6 cellular contexts compared by ENCODE assay signal in the genomic region with DNA sequence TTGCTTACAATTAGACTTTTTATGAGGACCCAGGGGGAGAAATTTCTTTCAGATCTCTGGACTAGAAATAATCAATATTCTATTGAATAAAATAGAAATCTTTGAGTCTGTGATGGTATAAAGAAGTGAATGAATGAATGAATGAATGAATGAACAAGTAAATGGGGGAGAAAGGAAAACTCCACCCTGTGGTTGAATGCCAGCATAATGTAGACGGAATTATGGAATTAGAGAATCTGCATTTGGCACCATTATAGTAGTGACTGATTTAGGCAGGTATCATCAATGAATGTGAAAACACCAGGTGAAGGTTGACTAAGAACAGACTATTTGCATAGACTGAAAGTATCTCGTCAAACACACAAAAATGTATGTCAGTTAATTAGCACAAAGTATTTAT.
"Had no signal": no experiment of that assay in that cellular context is flagged by ENCODE, and none has a peak within 500 bp of the region (broad histone marks: within the 10 kb centered on the region; RNA-seq: fewer than 3 reads in every experiment).

No MANE protein-coding gene starts in this region.

- H3K9ac ChIP-seq: KMS-11 had no signal

- H3K4me2 ChIP-seq: KMS-11 had no signal

- H3K27ac Mint-ChIP-seq: IgD-negative memory B cell had no signal

- DNase-seq: IMR-90, KBM-7, KG1 had no signal

- H3K4me3 Mint-ChIP-seq: IgD-negative memory B cell had no signal

- H3K27me3 Mint-ChIP-seq: IgD-negative memory B cell had no signal

- H3K27ac ChIP-seq: HL-60, KMS-11 had no signal
